ENCODE assay signal across 32 cellular contexts in genomic region chr13:97385146-97385545, GRCh38. TPM values are rescaled to one million over a fixed set of nuclear protein-coding genes. Genes with fewer than 3 reads are reported as not detected.
DNase-seq lines count a peak whose midpoint lies in the region; ATAC-seq, FAIRE-seq and TF ChIP-seq lines count a peak whose summit lies in the region.
"Had no signal": no experiment of that assay in that cellular context is flagged by ENCODE, and none has a peak within 500 bp of the region (broad histone marks: within the 10 kb centered on the region; RNA-seq: fewer than 3 reads in every experiment).

No MANE protein-coding gene starts in this region.

- no peaks in the 10 kb centered on the region for H3K79me2 ChIP-seq in HepG2 (ENCODE audit: insufficient read depth, low read length)

- ATAC-seq in HepG2 (no peak), right lobe of liver (no peak), upper lobe of right lung (peak; percentile 70)
- no peak for ATAC-seq in activated CD4-positive, CD25-positive, alpha-beta regulatory T cell treated with anti-CD3 and anti-CD28 coated beads, Interleukin-2, amount 50 U/mL, for 24 hours
- ATAC-seq: PC-3 had no signal

- no peak for TF ChIP-seq RAD21 in HepG2 (CRISPR knock-in tag; IDR thresholded peaks at IDR 0.05)

- no peak overlapping the region for H3K27ac ChIP-seq in HepG2 (ENCODE audit: extremely low read length, insufficient read depth, low read length)
- H3K27ac ChIP-seq in right lobe of liver, result no peak overlapping the region
- peak overlapping the region in 42 of 59 donors; percentile 2 to 83 (median 60) for H3K27ac ChIP-seq in dorsolateral prefrontal cortex
- peak overlapping the region; percentile 58 for H3K27ac ChIP-seq in upper lobe of right lung
- H3K27ac ChIP-seq: gastrocnemius medialis, pancreas, tibial artery had no signal

- no peaks in the 10 kb centered on the region; a peak in 1 of 5 replicates for H3K27me3 ChIP-seq in HepG2 (ENCODE audit: control insufficient read depth in 1 of 2, insufficient read depth in 2 of 2, low read length in 2 of 2)
- no peaks in the 10 kb centered on the region for H3K27me3 ChIP-seq in right lobe of liver
- no peaks in the 10 kb centered on the region for H3K27me3 ChIP-seq in dorsolateral prefrontal cortex
- H3K27me3 ChIP-seq in upper lobe of right lung, result no peaks in the 10 kb centered on the region
- H3K27me3 ChIP-seq: gastrocnemius medialis, pancreas, stomach, tibial artery had no signal

- TF ChIP-seq CTCF in HepG2 (CRISPR knock-in tag; IDR thresholded peaks at IDR 0.05) (no peak), right lobe of liver (IDR thresholded peaks at IDR 0.05) (no peak), dorsolateral prefrontal cortex (IDR thresholded peaks at IDR 0.05 in 54 of 56, conservative IDR thresholded peaks at IDR 0.05 in 2 of 56; ENCODE audit: low read depth in 1 of 56, partially characterized antibody in 56 of 56) (no peak), upper lobe of right lung (IDR thresholded peaks at IDR 0.05) (no peak)

- FAIRE-seq in HepG2 (lab: Jason Lieb, UNC), result no peak
- FAIRE-seq: endothelial cell of umbilical vein, HTR-8/SVneo, pancreas had no signal

- TF ChIP-seq POLR2A in HepG2 (IDR thresholded peaks at IDR 0.05; ENCODE audit: insufficient read depth in 1 of 2, low read depth in 2 of 2, low read length in 2 of 2) (no peak), right lobe of liver (IDR thresholded peaks at IDR 0.05) (no peak)

- H3K4me2 ChIP-seq in HepG2 (ENCODE audit: low read depth, low read length), result no peak overlapping the region

- no peaks in the 10 kb centered on the region for H3K9me3 ChIP-seq in HepG2 (ENCODE audit: low read length)
- no peaks in the 10 kb centered on the region for H3K9me3 ChIP-seq in right lobe of liver
- no peaks in the 10 kb centered on the region for H3K9me3 ChIP-seq in upper lobe of right lung
- H3K9me3 ChIP-seq: gastrocnemius medialis, pancreas, stomach, tibial artery had no signal

- TF ChIP-seq EP300 in HepG2 (IDR thresholded peaks at IDR 0.05; ENCODE audit: low read depth in 2 of 2, low read length in 2 of 2), result no peak
- TF ChIP-seq EP300 in HepG2 (CRISPR knock-in tag; IDR thresholded peaks at IDR 0.05; ENCODE audit: borderline replicate concordance), result no peak

- H3K4me1 ChIP-seq in HepG2 (ENCODE audit: insufficient read depth, low read length) (no peaks in the 10 kb centered on the region), right lobe of liver (no peaks in the 10 kb centered on the region), upper lobe of right lung (peaks cover 19% of the 10 kb centered on the region)

- DNase-seq in HepG2 (ENCODE audit: low spot score) (no peak), right lobe of liver (no peak), NCI-H226 (peak; percentile 41), dorsolateral prefrontal cortex (no peak), upper lobe of right lung (no peak), NCI-H446 treated with DMSO at 0.1 percent for 48 hours (lab: John Stamatoyannopoulos, UW) (no peak), DMS79 treated with DMSO at 0.1 percent for 48 hours (lab: John Stamatoyannopoulos, UW) (no peak)
- DNase-seq: activated CD4-positive, alpha-beta T cell treated with anti-CD3 and anti-CD28 coated beads, Interleukin-2, amount 50 U/mL, for 48 hours; activated CD4-positive, CD25-positive, alpha-beta regulatory T cell treated with anti-CD3 and anti-CD28 coated beads, Interleukin-2, amount 50 U/mL, for 72 hours; activated gamma-delta T cell treated with Interleukin-2 at 50 U/mL for 16 hours; activated naive CD8-positive, alpha-beta T cell treated with anti-CD3 and anti-CD28 coated beads, Interleukin-2, amount 10 ng/mL, durations not matched to agents 7 days and 5 days; activated T-cell treated with anti-CD3 and anti-CD28 coated beads, Interleukin-2, amount 50 U/mL, for 48 hours; C1 segment of cervical spinal cord; COR-L47; gastrocnemius medialis; GOT3; hippocampal formation; KBM-7; left cardiac atrium; NCI-H1105; NCI-H187 treated with DMSO at 0.1 percent for 48 hours; NCI-H526; NK-92 treated with Interleukin-12 subunit alpha and Interleukin-12 subunit beta, amount 100 ng/mL, for 24 hours; pancreas; retina; stimulated activated CD4-positive, alpha-beta T cell treated with anti-CD3 and anti-CD28 coated beads, Interleukin-2, amount 100 ng/mL, for 24 hours; stomach; tibial artery had no signal

- POLR2A ChIA-PET in HepG2 (lab: Yijun Ruan, JAX), result no interaction called here

- H4K20me1 ChIP-seq in HepG2 (ENCODE audit: insufficient read depth, low read length), result peaks cover 10% of the 10 kb centered on the region; the same call in 1 of the 2 replicates

- intact Hi-C loops in HepG2 (cut with micrococcal nuclease; ENCODE audit: unreplicated experiment), result no loop called here
- intact Hi-C loops in right lobe of liver (cut with DNase I), result no loop called here
- intact Hi-C loops in dorsolateral prefrontal cortex (cut with DNase I), result no loop called here
- intact Hi-C loops in upper lobe of right lung (cut with DNase I), result no loop called here

- CTCF ChIA-PET in HepG2 (lab: Yijun Ruan, JAX; ENCODE audit: low intra/inter-chr PET ratio, low total read pairs), result no interaction called here

- no TSS peak for BruUV-seq in HepG2 (replicated peaks; lab: Mats Ljungman, UMichigan)

- H3K9ac ChIP-seq in HepG2 (ENCODE audit: insufficient read depth, low read depth, low read length), result no peak overlapping the region

- H3K4me3 ChIP-seq in HepG2 (replicated peaks in 1 of 3; ENCODE audit: insufficient read depth in 1 of 3, low read depth in 2 of 3, low read length in 3 of 3) (no peak overlapping the region), right lobe of liver (no peak overlapping the region), dorsolateral prefrontal cortex (no peak overlapping the region), upper lobe of right lung (no peak overlapping the region)
- H3K4me3 ChIP-seq: gastrocnemius medialis, pancreas, stomach, tibial artery had no signal

- peaks cover 14 to 69% of the 10 kb centered on the region in 2 experiments for H3K36me3 ChIP-seq in HepG2 (replicated peaks in 1 of 2; ENCODE audit: control insufficient read depth in 1 of 2, insufficient read depth in 2 of 2, low read length in 2 of 2)
- peaks cover 0 to 16% (median 4%) of the 10 kb centered on the region in 4 donors for H3K36me3 ChIP-seq in right lobe of liver
- H3K36me3 ChIP-seq in upper lobe of right lung, result peaks cover 21% of the 10 kb centered on the region

- H2AFZ ChIP-seq in HepG2 (ENCODE audit: low read length), result no peak overlapping the region

- in situ Hi-C loops in HepG2 (cut with HindIII; ENCODE audit: extremely low pct_ligation_motif_present, low pct_unique_long_range_greater_than_20kb), result no loop called here

TF ChIP-seq in HepG2, 621 proteins besides CTCF, POLR2A, EP300 and RAD21 (continues in another document):
- TF ChIP-seq BRD4 (CRISPR knock-in tag; IDR thresholded peaks at IDR 0.05), result no peak
- no peak for TF ChIP-seq ZNF569 (CRISPR knock-in tag; IDR thresholded peaks at IDR 0.05; ENCODE audit: borderline replicate concordance)
- TF ChIP-seq RBM22 (optimal IDR thresholded peaks at IDR 0.05; ENCODE audit: low read length), result peak; percentile 57
- no peak for TF ChIP-seq ZNF496 (CRISPR knock-in tag; IDR thresholded peaks at IDR 0.05; ENCODE audit: insufficient replicate concordance)
- no peak for TF ChIP-seq SAP130 (CRISPR knock-in tag; IDR thresholded peaks at IDR 0.05; ENCODE audit: low read depth)
- TF ChIP-seq FOXP4 (CRISPR knock-in tag; IDR thresholded peaks at IDR 0.05), result no peak
- TF ChIP-seq ZMYM4 (CRISPR knock-in tag; IDR thresholded peaks at IDR 0.05), result no peak
- TF ChIP-seq ZNF761 (CRISPR knock-in tag; conservative IDR thresholded peaks at IDR 0.05), result no peak

RNA-seq across cellular contexts. Expression of gene RAP2A, which starts 48.8 kb away (rescaled TPM):
- total RNA-seq in HepG2 (2016; rRNA removed; fragmentation: Illumina TruSeq; extraction: Trizol), result 23.1 and 31.2 TPM in 2 replicates
- 8.2 and 8.3 TPM in 2 replicates for total RNA-seq in HepG2 (2016; cell fraction: cytosol; rRNA removed; fragmentation: Illumina TruSeq; extraction: Trizol; ENCODE audit: low read depth)
- 22.5 and 27.5 TPM in 2 replicates for total RNA-seq in HepG2 (2016; cell fraction: insoluble cytoplasmic fraction; rRNA removed; fragmentation: Illumina TruSeq; extraction: Trizol)
- total RNA-seq in HepG2 (2016; cell fraction: membrane; rRNA removed; fragmentation: Illumina TruSeq; extraction: Trizol), result 37.9 and 44.9 TPM in 2 replicates
- total RNA-seq in HepG2 (2016; cell fraction: nucleus; rRNA removed; fragmentation: Illumina TruSeq; extraction: Trizol), result 11.6 and 12.3 TPM in 2 replicates
- polyA plus RNA-seq in HepG2 (2011; rRNA removed), result 9.9 and 10.3 TPM in 2 replicates
- 3.2 and 5.4 TPM in 2 replicates for polyA plus RNA-seq in HepG2 (2011; cell fraction: cytosol; rRNA removed)
- polyA plus RNA-seq in HepG2 (2011; cell fraction: nucleus; rRNA removed), result 3.2 and 3.5 TPM in 2 replicates
- 11.4 and 12.1 TPM in 2 replicates for polyA plus RNA-seq in HepG2 (2012)
- polyA plus RNA-seq in HepG2 (2016; cell fraction: cytosol; fragmentation: Illumina TruSeq; extraction: Trizol; ENCODE audit: low read depth), result 8.7 and 9.1 TPM in 2 replicates
- 23.3 and 25.3 TPM in 2 replicates for polyA plus RNA-seq in HepG2 (2016; cell fraction: insoluble cytoplasmic fraction; fragmentation: Illumina TruSeq; extraction: Trizol; ENCODE audit: low read depth)
- polyA plus RNA-seq in HepG2 (2016; cell fraction: membrane; fragmentation: Illumina TruSeq; extraction: Trizol; ENCODE audit: low read depth), result 20.5 and 25.5 TPM in 2 replicates
- 12.6 TPM in 2 replicates for polyA plus RNA-seq in HepG2 (2016; cell fraction: nucleus; fragmentation: Illumina TruSeq; extraction: Trizol; ENCODE audit: insufficient read depth, low read depth)
- 44.2 and 45.5 TPM in 2 replicates for polyA minus RNA-seq in HepG2 (2011; rRNA and poly(A)+ RNA removed; ENCODE audit: low replicate concordance)
- 14.5 and 18.9 TPM in 2 replicates for polyA minus RNA-seq in HepG2 (2011; cell fraction: cytosol; rRNA and poly(A)+ RNA removed)
- 12.9 and 17.0 TPM in 2 replicates for polyA minus RNA-seq in HepG2 (2011; cell fraction: nucleus; rRNA and poly(A)+ RNA removed)
- total RNA-seq in right lobe of liver, result 10 to 100 TPM in 1 of 6 experiments, 1 to 10 TPM in 5; 7.4 to 16.5 (median 8.8) TPM
- total RNA-seq in dorsolateral prefrontal cortex, result 100 to 1,000 TPM in 116 of 120 experiments, 10 to 100 TPM in 4; 88.1 to 180 (median 141) TPM
- 60.5 TPM for total RNA-seq in upper lobe of right lung

Comparison
In these comparisons a context has a peak if more than half of its experiments do, and no peak if none do; other contexts are left out.
1. H3K27ac ChIP-seq: peak in dorsolateral prefrontal cortex (42 of 59) and upper lobe of right lung (single experiment); none in HepG2 (single experiment) and right lobe of liver (0 of 3).